Comparison of ENCODE assay signal across 11 cellular contexts in genomic region chr20:58361549-58361948, GRCh38. TPM values are rescaled to one million over a fixed set of nuclear protein-coding genes. Genes with fewer than 3 reads are reported as not detected.
DNase-seq lines count a peak whose midpoint lies in the region; ATAC-seq, FAIRE-seq and TF ChIP-seq lines count a peak whose summit lies in the region.
"Had no signal": no experiment of that assay in that cellular context is flagged by ENCODE, and none has a peak within 500 bp of the region (broad histone marks: within the 10 kb centered on the region; RNA-seq: fewer than 3 reads in every experiment).

No MANE protein-coding gene starts in this region.

- H3K27ac ChIP-seq in small intestine (ENCODE audit: low read depth in 1 of 2, low read length in 1 of 2) = no peak overlapping the region

- H3K4me1 ChIP-seq in small intestine (ENCODE audit: control insufficient read depth in 2 of 2, insufficient read depth in 1 of 2, low read depth in 1 of 2, low read length in 1 of 2) = no peaks in the 10 kb centered on the region

- FAIRE-seq in GM19239 (lab: Jason Lieb, UNC) (no peak), small intestine (lab: Jason Lieb, UNC) (no peak)

- no peak for ATAC-seq in HG03159 (IDR thresholded peaks at IDR 0.05; ENCODE audit: unreplicated experiment)

- H3K27me3 ChIP-seq in H7 (ENCODE audit: control insufficient read depth, insufficient read depth, low read length) = no peaks in the 10 kb centered on the region
- H3K27me3 ChIP-seq in small intestine (ENCODE audit: control insufficient read depth in 2 of 2, insufficient read depth in 2 of 2, low read length in 2 of 2) = no peaks in the 10 kb centered on the region

- DNase-seq in AG20443 (ENCODE audit: low spot score) = peak; percentile 72
- peak; percentile 25 for DNase-seq in H7
- DNase-seq in cardiac fibroblast (ENCODE audit: low read depth in 2 of 2) = peak; percentile 61 to 78
- peak; percentile 47 for DNase-seq in iris pigment epithelial cell (ENCODE audit: low read depth)
- no peak for DNase-seq in GM19239 (ENCODE audit: insufficient read length, low spot score)
- no peak for DNase-seq in NCI-H128 (lab: John Stamatoyannopoulos, UW; ENCODE audit: unreplicated experiment)
- DNase-seq in small intestine = no peak
- DNase-seq: activated CD4-positive, alpha-beta memory T cell treated with anti-CD3 and anti-CD28 coated beads, Interleukin-2, amount 10 ng/mL, durations not matched to agents 7 days and 5 days; effector CD8-positive, alpha-beta T cell; NCI-H2107 had no signal

- WGBS in small intestine, 3 donors = 66 to 72% (median 70%) methylated on average over 5 of the region's 5 CpGs

- H3K9me3 ChIP-seq in small intestine (ENCODE audit: control insufficient read depth, low read depth) = no peaks in the 10 kb centered on the region

- H3K36me3 ChIP-seq in H7 (replicated peaks; ENCODE audit: control insufficient read depth, insufficient read depth, low read length) = no peaks in the 10 kb centered on the region; the same call in 1 of the 2 replicates
- H3K36me3 ChIP-seq in small intestine (ENCODE audit: control insufficient read depth in 2 of 2, insufficient read depth in 2 of 2, low read length in 2 of 2) = peaks cover 3 to 11% of the 10 kb centered on the region in 2 donors

- H3K4me3 ChIP-seq in H7 (ENCODE audit: insufficient read depth, low read depth, low read length) (no peak overlapping the region), cardiac fibroblast (replicated peaks in 1 of 2; ENCODE audit: low read depth in 2 of 2, low read length in 2 of 2) (no peak overlapping the region), small intestine (ENCODE audit: low read depth in 1 of 2, low read length in 2 of 2) (no peak overlapping the region)

- TF ChIP-seq CTCF in cardiac fibroblast (IDR thresholded peaks at IDR 0.05; ENCODE audit: low read depth, low read length) = no peak

RNA-seq across cellular contexts. Expression of gene VAPB, which starts 27.5 kb away (rescaled TPM):
- 14.0 and 19.9 TPM in 2 replicates for total RNA-seq in H7 (2014; rRNA removed; shearing (Covaris generic))
- 10 to 100 TPM; 36.5 to 38.5 (median 37.1) TPM for polyA plus RNA-seq in small intestine

RNA-seq across cellular contexts. Expression of gene RAB22A, which starts 52.0 kb away (rescaled TPM):
- 3.8 and 5.8 TPM in 2 replicates for total RNA-seq in H7 (2014; rRNA removed; shearing (Covaris generic))
- polyA plus RNA-seq in small intestine = 10 to 100 TPM in 2 of 3 donors, 1 to 10 TPM in 1; 6.9 to 12.4 (median 11.9) TPM

Comparison
In these comparisons a context has a peak if more than half of its experiments do, and no peak if none do; other contexts are left out.
1. DNase-seq: peak in AG20443 (single experiment), H7 (single experiment), cardiac fibroblast (2 of 2) and iris pigment epithelial cell (single experiment); none in GM19239 (single experiment), NCI-H128 (single experiment) and small intestine (single experiment).